ENCODE assay signal across 23 cellular contexts in genomic region chr3:140843656-140844055, GRCh38.
A peak's percentile ranks its signal among the peaks of the same experiment; 100 is the strongest.
DNase-seq lines count a peak whose midpoint lies in the region; ATAC-seq and TF ChIP-seq lines count a peak whose summit lies in the region.
"Had no signal": no experiment of that assay in that cellular context is flagged by ENCODE, and none has a peak within 500 bp of the region (broad histone marks: within the 10 kb centered on the region; RNA-seq: fewer than 3 reads in every experiment).

No MANE protein-coding gene starts in this region.

- peaks cover 15% of the 10 kb centered on the region for H3K9me2 ChIP-seq in GM23338 (ENCODE audit: insufficient read depth)

- H3K36me3 Mint-ChIP-seq in GM23338 (ENCODE audit: low read depth) = no peaks in the 10 kb centered on the region
- H3K36me3 Mint-ChIP-seq: type B pancreatic cell had no signal

- no peak for DNase-seq in GM23338 (ENCODE audit: low spot score)
- DNase-seq in retina = peak; percentile 38
- DNase-seq in NCI-H345 (lab: John Stamatoyannopoulos, UW) = no peak
- DNase-seq in hypothalamus (lab: John Stamatoyannopoulos, UW) = no peak
- DNase-seq in SIG-M5 (lab: John Stamatoyannopoulos, UW) = no peak
- no peak for DNase-seq in NCI-H69 (lab: John Stamatoyannopoulos, UW)
- DNase-seq: activated CD4-positive, alpha-beta T cell treated with anti-CD3 and anti-CD28 coated beads, Interleukin-2, amount 50 U/mL, for 4 hours; activated T-cell treated with anti-CD3 and anti-CD28 coated beads, Interleukin-2, amount 50 U/mL, for 48 hours; C1 segment of cervical spinal cord; DMS 273 treated with DMSO at 0.1 percent for 48 hours; effector memory CD4-positive, alpha-beta T cell; kidney; mesendoderm; NCI-H1694 treated with DMSO at 0.1 percent for 48 hours; PC-3; psoas muscle; spleen; stimulated activated naive CD4-positive, alpha-beta T cell treated with Interleukin-2 at 50 U/mL for 16 hours had no signal

- H3K36me3 ChIP-seq in GM23338 (ENCODE audit: insufficient read depth) = no peaks in the 10 kb centered on the region
- H3K36me3 ChIP-seq: spleen had no signal

- peaks cover 10% of the 10 kb centered on the region for H3K4me1 Mint-ChIP-seq in GM23338

- no peaks in the 10 kb centered on the region for H4K20me1 ChIP-seq in GM23338 (replicated peaks; ENCODE audit: insufficient read depth)

- no peaks in the 10 kb centered on the region for H3K9me3 Mint-ChIP-seq in GM23338
- H3K9me3 Mint-ChIP-seq: nephron progenitor cell, type B pancreatic cell had no signal

- H3K4me3 ChIP-seq in GM23338 = no peak overlapping the region
- H3K4me3 ChIP-seq: hepatocyte, psoas muscle had no signal

- ATAC-seq in GM19043 (IDR thresholded peaks at IDR 0.05; ENCODE audit: low read depth, unreplicated experiment) (peak; percentile 1), GM23338 (no peak), HG03460 (IDR thresholded peaks at IDR 0.05; ENCODE audit: unreplicated experiment) (peak; percentile 3)
- ATAC-seq: PC-3, psoas muscle had no signal

- H3K79me2 ChIP-seq in GM23338 (replicated peaks; ENCODE audit: insufficient read depth) = no peaks in the 10 kb centered on the region
- H3K79me2 ChIP-seq: hepatocyte had no signal

- no peak overlapping the region for H3K4me3 Mint-ChIP-seq in GM23338
- H3K4me3 Mint-ChIP-seq: nephron progenitor cell, type B pancreatic cell had no signal

- no peak overlapping the region for H2AFZ ChIP-seq in GM23338
- H2AFZ ChIP-seq: hepatocyte had no signal

- no peak overlapping the region for H3K27ac ChIP-seq in GM23338 (ENCODE audit: low read depth)
- H3K27ac ChIP-seq: hepatocyte, psoas muscle had no signal

- no peaks in the 10 kb centered on the region for H3K27me3 ChIP-seq in GM23338 (ENCODE audit: insufficient read depth)

- H3K27ac Mint-ChIP-seq in GM23338 = peak overlapping the region; percentile 20; the same call in 1 of the 2 replicates
- H3K27ac Mint-ChIP-seq: type B pancreatic cell had no signal

- H3K4me1 ChIP-seq in GM23338 (ENCODE audit: insufficient read depth) = no peaks in the 10 kb centered on the region
- H3K4me1 ChIP-seq: psoas muscle had no signal

- TF ChIP-seq CTCF in GM23338 (conservative IDR thresholded peaks at IDR 0.05; ENCODE audit: low read depth in 2 of 2) = no peak

- H3K4me2 ChIP-seq in GM23338 = no peak overlapping the region
- H3K4me2 ChIP-seq: hepatocyte had no signal

- H3F3A ChIP-seq in GM23338 (replicated peaks; ENCODE audit: low read depth) = no peaks in the 10 kb centered on the region

- peaks cover 6% of the 10 kb centered on the region for H3K27me3 Mint-ChIP-seq in GM23338 (ENCODE audit: insufficient read depth, low read depth, poor library complexity)

TF ChIP-seq in GM23338, 12 proteins besides CTCF, POLR2A, EP300 and RAD21:
- TF ChIP-seq ETS1 (IDR thresholded peaks at IDR 0.05) (no peak), EZH2 (IDR thresholded peaks at IDR 0.05; ENCODE audit: low read depth, unreplicated experiment) (no peak), NANOG (IDR thresholded peaks at IDR 0.05; ENCODE audit: borderline replicate concordance) (no peak), STAT1 (IDR thresholded peaks at IDR 0.05; ENCODE audit: unreplicated experiment) (no peak)
